8 cellular contexts compared by ENCODE assay signal in the genomic region with DNA sequence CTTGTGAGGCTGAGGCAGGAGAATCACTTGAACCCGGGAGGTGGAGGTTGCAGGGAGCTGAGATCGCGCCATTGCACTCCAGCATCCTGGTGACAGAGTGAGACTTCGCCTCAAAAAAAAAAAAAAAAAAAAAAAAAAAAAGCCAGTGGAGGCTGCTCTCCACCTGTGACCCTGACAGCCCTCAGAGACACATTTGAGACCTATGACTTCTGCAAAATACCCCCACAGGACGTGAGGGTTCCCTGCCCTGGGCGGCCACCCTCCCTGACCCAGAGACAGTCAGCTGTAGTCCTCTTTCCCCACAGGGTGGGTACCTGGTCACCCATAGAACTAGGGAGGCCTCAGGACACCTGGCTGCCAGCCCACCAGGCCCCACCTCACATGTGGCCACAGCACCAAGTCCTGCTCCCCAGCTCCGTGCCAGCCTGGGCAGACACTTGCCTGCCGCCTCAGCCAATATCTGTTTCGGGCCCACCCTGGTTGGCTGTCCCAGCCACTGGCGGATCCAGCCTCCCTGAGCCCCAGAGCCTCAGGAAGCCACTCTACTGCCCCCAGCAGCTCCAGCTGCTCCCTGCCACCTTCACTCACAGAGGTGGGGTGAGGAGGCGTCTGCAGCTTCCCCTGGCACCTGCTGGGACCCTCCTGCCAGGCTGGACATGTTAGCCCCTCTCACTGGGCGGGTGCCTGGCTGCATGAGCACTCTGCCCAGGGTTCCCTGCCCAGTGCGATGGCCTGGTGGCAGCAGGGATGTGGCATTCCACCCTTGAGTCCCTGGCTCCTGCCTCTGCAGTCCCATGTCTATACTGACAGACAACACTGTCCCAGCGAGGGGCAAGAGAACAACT. TPM values are rescaled to one million over a fixed set of nuclear protein-coding genes. Genes with fewer than 3 reads are reported as not detected.
A peak's percentile ranks its signal among the peaks of the same experiment; 100 is the strongest.
DNase-seq lines count a peak whose midpoint lies in the region; TF ChIP-seq lines count a peak whose summit lies in the region.
"Had no signal": no experiment of that assay in that cellular context is flagged by ENCODE, and none has a peak within 500 bp of the region (broad histone marks: within the 10 kb centered on the region; RNA-seq: fewer than 3 reads in every experiment).

No MANE protein-coding gene starts in this region.

- 71 to 83% methylated on average over 6 of the region's 14 CpGs for WGBS in esophagus squamous epithelium, 2 donors

- intact Hi-C loops in esophagus squamous epithelium (cut with DNase I), result no loop called here

- no peak overlapping the region for H3K4me3 ChIP-seq in SU-DHL-6 (ENCODE audit: insufficient read depth, low read length, poor library complexity, severe bottlenecking)
- H3K4me3 ChIP-seq in esophagus squamous epithelium, result no peak overlapping the region
- peak overlapping the region; percentile 1 to 58 (median 43) for H3K4me3 ChIP-seq in skeletal muscle tissue (ENCODE audit: low read length in 3 of 3)
- H3K4me3 ChIP-seq: HAP-1 had no signal

- TF ChIP-seq CTCF in SU-DHL-6 (IDR thresholded peaks at IDR 0.05; ENCODE audit: insufficient read depth, low read length, poor library complexity, severe bottlenecking), result no peak
- no peak for TF ChIP-seq CTCF in esophagus squamous epithelium (IDR thresholded peaks at IDR 0.05)

- no peak for DNase-seq in esophagus squamous epithelium (lab: John Stamatoyannopoulos, UW)
- DNase-seq in stimulated activated CD4-positive, alpha-beta T cell treated with anti-CD3 and anti-CD28 coated beads, Interleukin-4, amount 100 ng/mL, for 24 hours, result no peak
- no peak for DNase-seq in NCI-H187 (lab: John Stamatoyannopoulos, UW)
- DNase-seq in T1000 (lab: John Stamatoyannopoulos, UW), result no peak

- H3K9ac ChIP-seq in SU-DHL-6 (ENCODE audit: low read length), result no peak overlapping the region
- H3K9ac ChIP-seq in skeletal muscle tissue (ENCODE audit: low read depth in 1 of 3, low read length in 3 of 3), result peak overlapping the region; percentile 14 to 99 (median 93)

- peaks cover 8% of the 10 kb centered on the region; the same call in 1 of the 2 replicates for H3F3A ChIP-seq in SU-DHL-6 (ENCODE audit: insufficient read depth)

- H2AFZ ChIP-seq in SU-DHL-6 (ENCODE audit: low read depth, low read length, severe bottlenecking), result no peak overlapping the region

- no peaks in the 10 kb centered on the region for H4K20me1 ChIP-seq in SU-DHL-6 (ENCODE audit: low read depth, low read length)

- TF ChIP-seq POLR2A in GM15510 (IDR thresholded peaks at IDR 0.05; ENCODE audit: borderline replicate concordance, extremely low read depth, insufficient read length), result peak; percentile 17
- TF ChIP-seq POLR2A in esophagus squamous epithelium (IDR thresholded peaks at IDR 0.05), result no peak

- no peaks in the 10 kb centered on the region for H3K9me2 ChIP-seq in SU-DHL-6 (replicated peaks; ENCODE audit: insufficient read depth, low read length)

- H3K36me3 ChIP-seq in SU-DHL-6 (ENCODE audit: low read length) (no peaks in the 10 kb centered on the region), esophagus squamous epithelium (peaks cover 45 to 96% (median 61%) of the 10 kb centered on the region in 3 donors), skeletal muscle tissue (ENCODE audit: control insufficient read depth in 3 of 3, insufficient read depth in 3 of 3, low read length in 3 of 3) (peaks cover 33 to 54% (median 34%) of the 10 kb centered on the region in 3 donors)

- H3K9me3 ChIP-seq in SU-DHL-6 (ENCODE audit: insufficient read depth, low read length), result no peaks in the 10 kb centered on the region
- no peaks in the 10 kb centered on the region for H3K9me3 ChIP-seq in esophagus squamous epithelium
- H3K9me3 ChIP-seq in skeletal muscle tissue (ENCODE audit: control insufficient read depth in 3 of 3, low read length in 3 of 3), result no peaks in the 10 kb centered on the region
- H3K9me3 ChIP-seq: HAP-1 had no signal

- H3K4me2 ChIP-seq in SU-DHL-6 (ENCODE audit: low read depth, low read length, poor library complexity, severe bottlenecking), result no peak overlapping the region

- H3K4me1 ChIP-seq in esophagus squamous epithelium (peaks cover 84 to 100% (median 84%) of the 10 kb centered on the region in 3 donors), skeletal muscle tissue (ENCODE audit: control insufficient read depth in 3 of 3, insufficient read depth in 3 of 3, low read length in 3 of 3) (peaks cover 94 to 97% (median 97%) of the 10 kb centered on the region in 3 donors)

- H3K27ac ChIP-seq in SU-DHL-6 (ENCODE audit: low read depth, low read length), result peak overlapping the region; percentile 45
- H3K27ac ChIP-seq in esophagus squamous epithelium, result peak overlapping the region; percentile 96 to 99 (median 98)
- peak overlapping the region; percentile 96 for H3K27ac ChIP-seq in skeletal muscle tissue (ENCODE audit: low read depth, low read length)

- no peaks in the 10 kb centered on the region for H3K27me3 ChIP-seq in SU-DHL-6 (ENCODE audit: low read length)
- no peaks in the 10 kb centered on the region for H3K27me3 ChIP-seq in esophagus squamous epithelium
- H3K27me3 ChIP-seq in skeletal muscle tissue (ENCODE audit: control insufficient read depth in 3 of 3, insufficient read depth in 3 of 3, low read length in 3 of 3), result no peaks in the 10 kb centered on the region

- peaks cover 25% of the 10 kb centered on the region for H3K79me2 ChIP-seq in SU-DHL-6 (ENCODE audit: insufficient read depth, low read length)

RNA-seq across cellular contexts. Expression of gene MKNK2, which starts 7.0 kb away (rescaled TPM):
- total RNA-seq in esophagus squamous epithelium (100 to 1,000 TPM; 147 to 300 (median 189) TPM), skeletal muscle tissue (32.4 TPM)

RNA-seq across cellular contexts. Expression of gene BTBD2, which starts 28.6 kb away (rescaled TPM):
- 10 to 100 TPM; 42.3 to 79.0 (median 63.8) TPM for total RNA-seq in esophagus squamous epithelium
- 28.7 TPM for total RNA-seq in skeletal muscle tissue

RNA-seq across cellular contexts. Expression of gene MOB3A, which starts 52.0 kb away (rescaled TPM):
- 10 to 100 TPM; 22.9 to 26.9 (median 23.6) TPM for total RNA-seq in esophagus squamous epithelium
- 12.0 TPM for total RNA-seq in skeletal muscle tissue

RNA-seq across cellular contexts. Expression of gene IZUMO4, which starts 52.6 kb away (rescaled TPM):
- total RNA-seq in esophagus squamous epithelium (10 to 100 TPM in 1 of 4 donors, 1 to 10 TPM in 2, not detected in 1; 3.0 to 11.4 (median 3.2) TPM), skeletal muscle tissue (2.1 TPM)

Comparison
In these comparisons a context has a peak if more than half of its experiments do, and no peak if none do; other contexts are left out.
1. H3K27ac ChIP-seq: peak in every context shown above with its lines; median percentile 98 in esophagus squamous epithelium; 96 in skeletal muscle tissue; 45 in SU-DHL-6.
2. H3K4me3 ChIP-seq: peak in skeletal muscle tissue (3 of 3); none in SU-DHL-6 (single experiment) and esophagus squamous epithelium (0 of 4).